ENCODE assay signal across 12 cellular contexts in genomic region chr11:92735039-92735438, GRCh38.
A peak's percentile ranks its signal among the peaks of the same experiment; 100 is the strongest.
DNase-seq lines count a peak whose midpoint lies in the region; ATAC-seq and TF ChIP-seq lines count a peak whose summit lies in the region.
"Had no signal": no experiment of that assay in that cellular context is flagged by ENCODE, and none has a peak within 500 bp of the region (broad histone marks: within the 10 kb centered on the region; RNA-seq: fewer than 3 reads in every experiment).

No MANE protein-coding gene starts in this region.

- no peak overlapping the region for H2AFZ ChIP-seq in GM23248

- H3K4me1 Mint-ChIP-seq in Caco-2 (ENCODE audit: low read depth, unreplicated experiment), result no peaks in the 10 kb centered on the region

- POLR2A ChIA-PET in Caco-2 (lab: Charles Lee), result no interaction called here

- intact Hi-C loops in Caco-2 (cut with micrococcal nuclease; ENCODE audit: unreplicated experiment), result loop anchor here (1.0 kb wide), 1 partner anchor 151 kb away; no protein-coding TSS in a partner anchor

- no peak overlapping the region for H3K27ac Mint-ChIP-seq in Caco-2 (ENCODE audit: unreplicated experiment)
- H3K27ac Mint-ChIP-seq: brain had no signal

- no peak overlapping the region for H3K27ac ChIP-seq in GM23248
- H3K27ac ChIP-seq in VCaP, result no peak overlapping the region
- H3K27ac ChIP-seq: gastroesophageal sphincter had no signal

- DNase-seq in Caco-2, result no peak
- peak; percentile 10 for DNase-seq in GM23248
- no peak for DNase-seq in kidney epithelial cell (ENCODE audit: low read depth)
- no peak for DNase-seq in SKM-1 (lab: John Stamatoyannopoulos, UW; ENCODE audit: unreplicated experiment)
- DNase-seq: MV-4-11, SHP77 had no signal

- H3K9me3 Mint-ChIP-seq in Caco-2 (ENCODE audit: unreplicated experiment), result no peaks in the 10 kb centered on the region
- H3K9me3 Mint-ChIP-seq: brain had no signal

- H4K20me1 ChIP-seq in GM23248 (ENCODE audit: insufficient read depth), result no peaks in the 10 kb centered on the region

- H3K36me3 ChIP-seq in Caco-2 (ENCODE audit: control insufficient read depth, insufficient read depth, low read length) (no peaks in the 10 kb centered on the region), GM23248 (ENCODE audit: low read depth) (no peaks in the 10 kb centered on the region), kidney epithelial cell (ENCODE audit: control insufficient read depth, insufficient read depth, low read length) (no peaks in the 10 kb centered on the region)
- H3K36me3 ChIP-seq: gastroesophageal sphincter had no signal

- no peak overlapping the region for H3K4me3 ChIP-seq in Caco-2 (ENCODE audit: low read depth, low read length)
- H3K4me3 ChIP-seq in GM23248, result no peak overlapping the region
- H3K4me3 ChIP-seq in kidney epithelial cell (ENCODE audit: low read depth, low read length), result no peak overlapping the region
- H3K4me3 ChIP-seq: gastroesophageal sphincter had no signal

- BruUV-seq in Caco-2 (replicated peaks; lab: Mats Ljungman, UMichigan), result no TSS peak

- no peaks in the 10 kb centered on the region for H3K27me3 ChIP-seq in Caco-2 (replicated peaks; ENCODE audit: control insufficient read depth, insufficient read depth, low read length)
- H3K27me3 ChIP-seq in GM23248 (replicated peaks; ENCODE audit: insufficient read depth), result 0 out of 2 replicates have a peak, but pooled peaks cover 3% of the 10 kb centered on the region
- H3K27me3 ChIP-seq in kidney epithelial cell (ENCODE audit: control insufficient read depth, insufficient read depth, low read length), result no peaks in the 10 kb centered on the region
- H3K27me3 ChIP-seq: gastroesophageal sphincter had no signal

- ATAC-seq in GM21526 (IDR thresholded peaks at IDR 0.05; ENCODE audit: low FRiP score, unreplicated experiment) (no peak), HG03175 (IDR thresholded peaks at IDR 0.05; ENCODE audit: unreplicated experiment) (no peak), GM18519 (IDR thresholded peaks at IDR 0.05; ENCODE audit: low FRiP score, unreplicated experiment) (no peak)
- ATAC-seq: gastroesophageal sphincter had no signal

- no peaks in the 10 kb centered on the region for H3K9me3 ChIP-seq in Caco-2
- no peaks in the 10 kb centered on the region for H3K9me3 ChIP-seq in GM23248 (ENCODE audit: low read depth)
- H3K9me3 ChIP-seq: gastroesophageal sphincter had no signal

- no peaks in the 10 kb centered on the region for H3K36me3 Mint-ChIP-seq in Caco-2 (ENCODE audit: insufficient read depth, unreplicated experiment)
- H3K36me3 Mint-ChIP-seq: brain had no signal

- H3F3A ChIP-seq in GM23248 (ENCODE audit: insufficient read depth), result no peaks in the 10 kb centered on the region

- peaks cover 7% of the 10 kb centered on the region for H3K27me3 Mint-ChIP-seq in Caco-2 (ENCODE audit: insufficient read depth, unreplicated experiment)
- H3K27me3 Mint-ChIP-seq: brain had no signal

- CTCF ChIA-PET in Caco-2 (lab: Charles Lee), result no interaction called here

- H3K9ac ChIP-seq in GM23248, result no peak overlapping the region

- no peak overlapping the region for H3K4me2 ChIP-seq in GM23248 (ENCODE audit: unreplicated experiment)

- in situ Hi-C loops in GM23248 (cut with MboI), result no loop called here

- WGBS in GM23248 (ENCODE audit: low coverage in 1 of 2, low lambda C conversion rate in 2 of 2, missing lambda C conversion rate in 2 of 2), 2 experiments, result 54 to 71% methylated on average over 1 of the region's 1 CpG

- TF ChIP-seq CTCF in Caco-2 (IDR thresholded peaks at IDR 0.05; ENCODE audit: insufficient read depth in 1 of 2, low read depth in 1 of 2, low read length in 1 of 2, severe bottlenecking in 1 of 2, unreplicated experiment in 1 of 2) (peak; percentile 39 to 48), VCaP (conservative IDR thresholded peaks at IDR 0.05) (peak; percentile 51), kidney epithelial cell (IDR thresholded peaks at IDR 0.05; ENCODE audit: insufficient read depth, low read length, poor library complexity, severe bottlenecking) (peak; percentile 54)

- H3K79me2 ChIP-seq in GM23248 (ENCODE audit: insufficient read depth), result no peaks in the 10 kb centered on the region

- H3K4me3 Mint-ChIP-seq in Caco-2 (ENCODE audit: unreplicated experiment), result no peak overlapping the region
- H3K4me3 Mint-ChIP-seq: brain had no signal

- H3K9me2 ChIP-seq in GM23248 (ENCODE audit: insufficient read depth), result no peaks in the 10 kb centered on the region

- H3K4me1 ChIP-seq in Caco-2, result no peaks in the 10 kb centered on the region
- no peaks in the 10 kb centered on the region for H3K4me1 ChIP-seq in GM23248 (ENCODE audit: insufficient read depth)
